In the genomic region with DNA sequence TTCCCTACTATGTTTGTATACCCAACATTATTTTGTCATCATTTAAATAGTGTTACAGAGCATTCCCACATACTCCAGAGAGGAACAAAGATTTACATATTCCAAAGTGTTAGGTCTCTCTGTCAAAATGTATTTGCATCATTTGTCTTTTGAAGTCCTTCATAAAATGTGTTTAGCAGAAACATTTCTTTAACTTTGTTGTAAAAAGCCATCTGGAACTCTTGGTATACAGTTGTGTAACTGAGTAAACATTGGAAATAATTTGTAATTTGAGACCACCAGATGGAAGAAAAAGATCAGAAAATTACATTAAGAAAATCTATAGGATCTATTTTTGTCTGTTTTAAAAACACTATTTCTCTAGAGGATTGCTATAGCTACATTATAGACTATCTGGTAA, we compare ENCODE assay signal across 26 cellular contexts. TPM values are rescaled to one million over a fixed set of nuclear protein-coding genes. Genes with fewer than 3 reads are reported as not detected.
"Had no signal": no experiment of that assay in that cellular context is flagged by ENCODE, and none has a peak within 500 bp of the region (broad histone marks: within the 10 kb centered on the region; RNA-seq: fewer than 3 reads in every experiment).

No MANE protein-coding gene starts in this region.

- H3K4me1 ChIP-seq: left lung, lower lobe of right lung, prostate gland, sigmoid colon, spleen, tibial nerve, uterus had no signal

- DNase-seq: left colon; left lung; lower lobe of right lung; mammary epithelial cell; mesenchymal stem cell; naive thymus-derived CD8-positive, alpha-beta T cell; nucleus accumbens; pancreas; posterior cingulate gyrus; retina; right cardiac atrium; sigmoid colon; small intestine; spleen; stimulated activated CD4-positive, alpha-beta T cell treated with anti-CD3 and anti-CD28 coated beads, Interleukin-1b, Interleukin-23, amount 100 ng/mL, for 48 hours; stimulated activated CD4-positive, alpha-beta T cell treated with anti-CD3 and anti-CD28 coated beads, Interleukin-2, amount 100 ng/mL, for 48 hours; stimulated activated CD4-positive, alpha-beta T cell treated with anti-CD3 and anti-CD28 coated beads, Interleukin-4, amount 100 ng/mL, for 4 hours; stimulated activated CD8-positive, alpha-beta memory T cell treated with anti-CD3 and anti-CD28 coated beads, Interleukin-4, amount 100 ng/mL, for 48 hours; stimulated activated naive CD4-positive, alpha-beta T cell treated with Interleukin-2 at 50 U/mL for 16 hours; stimulated activated naive CD8-positive, alpha-beta T cell treated with anti-CD3 and anti-CD28 coated beads, Interleukin-15, amount 100 ng/mL, for 72 hours; substantia nigra; uterus had no signal

- H3K4me3 ChIP-seq: left lung, lower lobe of right lung, pancreas, prostate gland, sigmoid colon, spleen, tibial nerve, uterus had no signal

- H3K27ac ChIP-seq: left lung, lower lobe of right lung, pancreas, prostate gland, sigmoid colon, spleen, tibial nerve, uterus had no signal

- H3K27me3 ChIP-seq: left lung, pancreas, sigmoid colon, spleen, tibial nerve, uterus had no signal

- H3K36me3 ChIP-seq: left lung, lower lobe of right lung, pancreas, prostate gland, sigmoid colon, spleen, tibial nerve, uterus had no signal

- H3K9me3 ChIP-seq: left lung, lower lobe of right lung, pancreas, prostate gland, sigmoid colon, spleen, uterus had no signal

RNA-seq across cellular contexts. Expression of a gene that starts 56.6 kb away (rescaled TPM):
- total RNA-seq: left colon, mammary epithelial cell, osteoblast, sigmoid colon had no signal
- polyA plus RNA-seq: keratinocyte; mammary epithelial cell; naive thymus-derived CD8-positive, alpha-beta T cell had no signal
